ENCODE assay signal across 8 cellular contexts in genomic region chr10:42782446-42783180, GRCh38.
DNase-seq lines count a peak whose midpoint lies in the region; ATAC-seq lines count a peak whose summit lies in the region.

Gene BMS1 (plus strand): TSS chr10:42782795. CDS start chr10:42784395, 1,600 bp downstream.

- H3K27ac ChIP-seq in BLaER1: peak within 1 kb of the TSS; percentile 96
- peak within 1 kb of the TSS; percentile 96 for H3K27ac ChIP-seq in cingulate gyrus (ENCODE audit: low read depth, low read length)

- peak within 1 kb of the TSS; percentile 90 for H3K4me2 ChIP-seq in BLaER1

- no peaks in the 10 kb centered on the region for H3K27me3 ChIP-seq in BLaER1

- peaks cover 14% of the 10 kb centered on the region for H4K20me1 ChIP-seq in BLaER1

- DNase-seq in NCI-H526 (lab: John Stamatoyannopoulos, UW) (peak; percentile 67 to 87), kidney tubule cell (ENCODE audit: low spot score) (peak; percentile 95)
- DNase-seq in activated CD4-positive, alpha-beta T cell treated with anti-CD3 and anti-CD28 coated beads for 48 hours: peak; percentile 92
- DNase-seq in stimulated activated CD4-positive, alpha-beta T cell treated with anti-CD3 and anti-CD28 coated beads, Interleukin-1b, Interleukin-23, amount 100 ng/mL, for 1 hour (ENCODE audit: low read depth in 2 of 2): peak; percentile 60 to 72

- peak; percentile 97 for ATAC-seq in GM19328 (IDR thresholded peaks at IDR 0.05; ENCODE audit: unreplicated experiment)
- peak; percentile 92 for ATAC-seq in HG03469 (IDR thresholded peaks at IDR 0.05; ENCODE audit: unreplicated experiment)

- peaks cover 34% of the 10 kb centered on the region for H3K36me3 ChIP-seq in BLaER1

- peaks cover 24% of the 10 kb centered on the region for H3K4me1 ChIP-seq in BLaER1

- H3K9ac ChIP-seq in BLaER1: peak within 1 kb of the TSS; percentile 95

- H3K9me3 ChIP-seq in BLaER1: no peaks in the 10 kb centered on the region

- H3K4me3 ChIP-seq in BLaER1: peak within 1 kb of the TSS; percentile 86

Comparison
In these comparisons a context has a peak if more than half of its experiments do, and no peak if none do; other contexts are left out.
1. Peak in every context shown above with its lines: DNase-seq, ATAC-seq, H3K4me3 ChIP-seq and H3K27ac ChIP-seq.